Comparison of ENCODE assay signal across 28 cellular contexts in genomic region chr6:72422126-72422680, GRCh38.
DNase-seq lines count a peak whose midpoint lies in the region; ATAC-seq, FAIRE-seq and TF ChIP-seq lines count a peak whose summit lies in the region.
"Had no signal": no experiment of that assay in that cellular context is flagged by ENCODE, and none has a peak within 500 bp of the region (broad histone marks: within the 10 kb centered on the region; RNA-seq: fewer than 3 reads in every experiment).

No MANE protein-coding gene starts in this region.

- H3K18ac ChIP-seq in trophoblast cell (ENCODE audit: low read length), result no peak overlapping the region

- H3K4ac ChIP-seq in trophoblast cell (ENCODE audit: low read depth, low read length), result no peak overlapping the region

- CTCF ChIA-PET in PC-3 (lab: Charles Lee), result interaction anchor here (1.1 kb wide), 1 partner anchor 10 kb away, joined by 3 read pairs; no protein-coding TSS in a partner anchor
- CTCF ChIA-PET in K562 (lab: Yijun Ruan, JAX; ENCODE audit: low intra/inter-chr PET ratio), result interaction anchor here (1.0 kb wide), 1 partner anchor 11 kb away, joined by 5 read pairs; no protein-coding TSS in a partner anchor

- H2BK120ac ChIP-seq in trophoblast cell (ENCODE audit: insufficient read depth, low read length, poor library complexity), result no peak overlapping the region

- H3K79me2 ChIP-seq in PC-3 (ENCODE audit: low read length) (no peaks in the 10 kb centered on the region), K562 (ENCODE audit: control insufficient read depth, insufficient read depth, low read length) (no peaks in the 10 kb centered on the region), trophoblast cell (ENCODE audit: control insufficient read depth, insufficient read depth, low read length, poor library complexity) (no peaks in the 10 kb centered on the region)
- H3K79me2 ChIP-seq: hepatocyte had no signal

- no peak for TF ChIP-seq POLR2A in K562 (conservative IDR thresholded peaks at IDR 0.05)

- intact Hi-C loops in PC-3 (cut with micrococcal nuclease), result no loop called here
- intact Hi-C loops in K562 (cut with micrococcal nuclease), result no loop called here

- H3K79me1 ChIP-seq in trophoblast cell (ENCODE audit: low read length), result no peaks in the 10 kb centered on the region

- TF ChIP-seq CTCF in PC-3 (conservative IDR thresholded peaks at IDR 0.05; ENCODE audit: low read depth, low read length) (no peak), K562 (IDR thresholded peaks at IDR 0.05 in 2 of 3, conservative IDR thresholded peaks at IDR 0.05 in 1 of 3; ENCODE audit: insufficient read depth in 2 of 3, low read depth in 1 of 3, low read length in 3 of 3) (no peak)

- H4K12ac ChIP-seq in trophoblast cell (ENCODE audit: low read depth, low read length), result no peak overlapping the region

- no peak overlapping the region for H3K27ac ChIP-seq in PC-3 (ENCODE audit: low read length)
- H3K27ac ChIP-seq in K562 (ENCODE audit: extremely low read depth, low read depth, low read length), result peak overlapping the region; percentile 11; the same call in 1 of the 3 replicates
- H3K27ac ChIP-seq in trophoblast cell (ENCODE audit: low read depth, low read length), result no peak overlapping the region
- H3K27ac ChIP-seq: breast epithelium, colonic mucosa, hepatocyte, neutrophil, PC-9, prostate gland, sigmoid colon had no signal

- H3K27me3 ChIP-seq in PC-3 (ENCODE audit: low read length) (no peaks in the 10 kb centered on the region), K562 (ENCODE audit: control insufficient read depth in 2 of 2, insufficient read depth in 2 of 2, low read length in 2 of 2) (no peaks in the 10 kb centered on the region), trophoblast cell (ENCODE audit: insufficient read depth, low read length) (no peaks in the 10 kb centered on the region)
- H3K27me3 ChIP-seq: breast epithelium, colonic mucosa, hepatocyte, neutrophil, sigmoid colon had no signal

- H3F3A ChIP-seq in PC-3 (ENCODE audit: low read length, unreplicated experiment), result no peaks in the 10 kb centered on the region

- WGBS in K562 (ENCODE audit: insufficient coverage, low coverage, missing lambda C conversion rate), result 89% methylated on average over 2 of the region's 2 CpGs
- WGBS in trophoblast cell (ENCODE audit: extremely low coverage, insufficient coverage, insufficient read length), result no CpG with 5 or more reads among the region's 2 CpGs

- no peak overlapping the region for H3K14ac ChIP-seq in trophoblast cell (ENCODE audit: low read length)

- H3K36me3 ChIP-seq in PC-3 (ENCODE audit: low read depth, low read length) (no peaks in the 10 kb centered on the region), K562 (ENCODE audit: control insufficient read depth, insufficient read depth, low read length) (no peaks in the 10 kb centered on the region), trophoblast cell (ENCODE audit: control insufficient read depth in 1 of 2, insufficient read depth in 2 of 2, low read length in 2 of 2) (no peaks in the 10 kb centered on the region)
- H3K36me3 ChIP-seq: breast epithelium, colonic mucosa, neutrophil, prostate gland, sigmoid colon had no signal

- H3K9me2 ChIP-seq in PC-3 (replicated peaks; ENCODE audit: low read length), result no peaks in the 10 kb centered on the region

- POLR2A ChIA-PET in PC-3 (lab: Charles Lee; ENCODE audit: unreplicated experiment), result no interaction called here
- POLR2A ChIA-PET in K562 (lab: Yijun Ruan, JAX), result no interaction called here

- no peak overlapping the region for H4K91ac ChIP-seq in trophoblast cell (ENCODE audit: low read depth, low read length)

- no peak overlapping the region for H2AFZ ChIP-seq in PC-3 (ENCODE audit: low read length)
- peak overlapping the region; percentile 69 for H2AFZ ChIP-seq in K562 (ENCODE audit: low read depth, low read length)
- H2AFZ ChIP-seq in trophoblast cell (ENCODE audit: insufficient read depth, low read length, poor library complexity), result no peak overlapping the region
- H2AFZ ChIP-seq: hepatocyte, PC-9 had no signal

- H4K20me1 ChIP-seq in PC-3 (ENCODE audit: low read length) (no peaks in the 10 kb centered on the region), K562 (replicated peaks; ENCODE audit: control insufficient read depth, insufficient read depth, low read length) (no peaks in the 10 kb centered on the region)

- TF ChIP-seq EP300 in K562 (IDR thresholded peaks at IDR 0.05; ENCODE audit: low read length), result no peak

- H2BK5ac ChIP-seq in trophoblast cell (ENCODE audit: low read depth, low read length, poor library complexity), result no peak overlapping the region

- H3K23ac ChIP-seq in trophoblast cell (ENCODE audit: low read length), result no peak overlapping the region

- H3K4me3 ChIP-seq in PC-3 (ENCODE audit: low read length) (no peak overlapping the region), K562 (no peak overlapping the region), trophoblast cell (ENCODE audit: low read depth, low read length) (no peak overlapping the region)
- H3K4me3 ChIP-seq: breast epithelium, colonic mucosa, hepatocyte, PC-9, prostate gland, sigmoid colon had no signal

- H2AK5ac ChIP-seq in trophoblast cell (ENCODE audit: low read length), result no peak overlapping the region

- H3K4me2 ChIP-seq in PC-3 (ENCODE audit: low read length) (no peak overlapping the region), K562 (ENCODE audit: insufficient read depth, low read length) (no peak overlapping the region), trophoblast cell (ENCODE audit: low read length) (no peak overlapping the region)
- H3K4me2 ChIP-seq: hepatocyte, PC-9 had no signal

- H4K8ac ChIP-seq in trophoblast cell (ENCODE audit: low read depth, low read length), result no peak overlapping the region

- H3K4me1 ChIP-seq in PC-3 (ENCODE audit: insufficient read depth, low read length), result no peaks in the 10 kb centered on the region
- H3K4me1 ChIP-seq in K562 (replicated peaks in 1 of 2; ENCODE audit: control insufficient read depth in 2 of 2, insufficient read depth in 2 of 2, low read length in 2 of 2), result peaks cover 6 to 24% of the 10 kb centered on the region in 2 experiments; a peak in 4 of 5 replicates
- no peaks in the 10 kb centered on the region for H3K4me1 ChIP-seq in trophoblast cell (ENCODE audit: control insufficient read depth in 1 of 2, insufficient read depth in 2 of 2, low read length in 2 of 2)
- H3K4me1 ChIP-seq: breast epithelium, colonic mucosa, prostate gland, sigmoid colon had no signal

- H2BK12ac ChIP-seq in trophoblast cell (ENCODE audit: low read length), result no peak overlapping the region

- no peak for TF ChIP-seq RAD21 in K562 (CRISPR knock-in tag; conservative IDR thresholded peaks at IDR 0.05 in 1 of 2, IDR thresholded peaks at IDR 0.05 in 1 of 2)

- no peaks in the 10 kb centered on the region for H3K9me1 ChIP-seq in K562 (ENCODE audit: control insufficient read depth, insufficient read depth, low read length)

- no peak for FAIRE-seq in K562 (lab: Jason Lieb, UNC)
- FAIRE-seq: G401.6, urothelium cell line had no signal

- DNase-seq in GM03348 (ENCODE audit: low spot score) (peak; percentile 27), PC-3 (peak; percentile 33), K562 (ENCODE audit: extremely low read depth in 1 of 4, low spot score in 3 of 4) (no peak), trophoblast cell (peak; percentile 96 to 99)
- DNase-seq in stimulated activated CD4-positive, alpha-beta T cell treated with anti-CD3 and anti-CD28 coated beads, Interleukin-4, amount 100 ng/mL, for 24 hours, result no peak
- no peak for DNase-seq in effector CD4-positive, alpha-beta T cell
- DNase-seq: activated CD4-positive, alpha-beta T cell treated with anti-CD3 and anti-CD28 coated beads, Interleukin-2, amount 10 ng/mL, durations not matched to agents 7 days and 5 days; activated T-cell treated with anti-CD3 and anti-CD28 coated beads, Interleukin-2, amount 50 U/mL, for 48 hours; CD4-positive, alpha-beta memory T cell; colonic mucosa; DMS153; effector memory CD4-positive, alpha-beta T cell; foreskin melanocyte; NCI-H1105 treated with DMSO at 0.1 percent for 48 hours; NCI-H1930; PC-9; sigmoid colon; stimulated activated naive CD4-positive, alpha-beta T cell; T-helper 9 cell had no signal

- in situ Hi-C loops in K562 (cut with MboI), result loop anchor here (25.0 kb wide), 1 partner anchor 915 kb away; no protein-coding TSS in a partner anchor

- H3K9ac ChIP-seq in PC-3 (ENCODE audit: low read length) (no peak overlapping the region), K562 (ENCODE audit: insufficient read depth in 1 of 2, low read depth in 2 of 2, low read length in 2 of 2) (no peak overlapping the region), trophoblast cell (ENCODE audit: low read length) (no peak overlapping the region)

- ATAC-seq in PC-3 (no peak), K562 (no peak), GM18868 (IDR thresholded peaks at IDR 0.05; ENCODE audit: unreplicated experiment) (no peak)
- ATAC-seq: Right ventricle myocardium inferior, WTC11 had no signal

- BruUV-seq in PC-3 (replicated peaks; lab: Mats Ljungman, UMichigan) (no TSS peak), K562 (replicated peaks; lab: Mats Ljungman, UMichigan) (no TSS peak)

- H3K9me3 ChIP-seq in PC-3 (ENCODE audit: low read length) (no peaks in the 10 kb centered on the region), K562 (replicated peaks; ENCODE audit: control insufficient read depth, insufficient read depth, low read depth, low read length) (no peaks in the 10 kb centered on the region), trophoblast cell (ENCODE audit: insufficient read depth, low read depth, low read length) (no peaks in the 10 kb centered on the region)
- H3K9me3 ChIP-seq: breast epithelium, colonic mucosa, neutrophil, prostate gland, sigmoid colon had no signal

TF ChIP-seq in K562, 482 proteins besides CTCF, POLR2A, EP300 and RAD21 (continues in another document):
- no peak for TF ChIP-seq TRIM28 (IDR thresholded peaks at IDR 0.05)
- TF ChIP-seq NR2F6 (CRISPR knock-in tag; IDR thresholded peaks at IDR 0.05), result no peak
- no peak for TF ChIP-seq SREBF2 (CRISPR knock-in tag; IDR thresholded peaks at IDR 0.05)
- TF ChIP-seq THRAP3 (IDR thresholded peaks at IDR 0.05; ENCODE audit: borderline replicate concordance), result no peak
- TF ChIP-seq ZNF239 (CRISPR knock-in tag; IDR thresholded peaks at IDR 0.05), result no peak
- no peak for TF ChIP-seq ILK (tag; IDR thresholded peaks at IDR 0.05; ENCODE audit: borderline replicate concordance, low read depth)
- no peak for TF ChIP-seq ZFP30 (CRISPR knock-in tag; IDR thresholded peaks at IDR 0.05; ENCODE audit: borderline replicate concordance)
- no peak for TF ChIP-seq ZNF143 (CRISPR knock-in tag; IDR thresholded peaks at IDR 0.05)
- TF ChIP-seq CTBP1 (IDR thresholded peaks at IDR 0.05; ENCODE audit: borderline replicate concordance), result no peak
- TF ChIP-seq GATA2 (CRISPR knock-in tag; IDR thresholded peaks at IDR 0.05), result no peak

Comparison
In these comparisons a context has a peak if more than half of its experiments do, and no peak if none do; other contexts are left out.
1. DNase-seq: peak in GM03348 (single experiment), PC-3 (single experiment) and trophoblast cell (2 of 2); none in K562 (0 of 4), stimulated activated CD4-positive, alpha-beta T cell treated with anti-CD3 and anti-CD28 coated beads, Interleukin-4, amount 100 ng/mL, for 24 hours (single experiment) and effector CD4-positive, alpha-beta T cell (single experiment).